In the genomic region with DNA sequence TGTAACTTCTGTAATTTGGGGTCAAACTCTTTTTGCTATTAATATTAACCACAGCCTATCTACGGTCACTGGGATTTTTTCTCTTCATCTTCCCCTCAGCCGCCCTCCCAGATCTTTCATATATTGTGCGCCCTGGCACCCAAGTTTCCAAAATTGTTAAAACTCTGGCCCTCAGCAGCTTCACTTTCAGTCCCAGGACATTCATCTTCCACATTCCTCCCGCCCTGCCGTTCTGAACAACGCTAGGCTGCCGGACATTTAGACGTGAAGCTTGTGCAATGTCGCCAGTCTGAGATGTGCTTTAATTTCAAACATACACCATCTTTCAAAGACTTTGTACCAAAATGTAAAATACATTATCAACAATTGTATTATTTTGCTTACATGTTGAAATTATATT, we compare ENCODE assay signal across 11 cellular contexts. TPM values are rescaled to one million over a fixed set of nuclear protein-coding genes. Genes with fewer than 3 reads are reported as not detected.
A peak's percentile ranks its signal among the peaks of the same experiment; 100 is the strongest.
DNase-seq lines count a peak whose midpoint lies in the region; ATAC-seq and TF ChIP-seq lines count a peak whose summit lies in the region.
"Had no signal": no experiment of that assay in that cellular context is flagged by ENCODE, and none has a peak within 500 bp of the region (broad histone marks: within the 10 kb centered on the region; RNA-seq: fewer than 3 reads in every experiment).

No MANE protein-coding gene starts in this region.

- no peak overlapping the region for H3K4me2 ChIP-seq in GM23338

- no peak for TF ChIP-seq CTCF in CD8-positive, alpha-beta T cell (IDR thresholded peaks at IDR 0.05)
- TF ChIP-seq CTCF in GM23338 (conservative IDR thresholded peaks at IDR 0.05; ENCODE audit: low read depth in 2 of 2) (no peak), natural killer cell (IDR thresholded peaks at IDR 0.05) (no peak)

- peak overlapping the region; percentile 66 for H3K27ac Mint-ChIP-seq in CD8-positive, alpha-beta T cell
- H3K27ac Mint-ChIP-seq in GM23338: peak overlapping the region; percentile 99
- peak overlapping the region; percentile 99 for H3K27ac Mint-ChIP-seq in activated naive CD8-positive, alpha-beta T cell treated with anti-CD3 and anti-CD28 coated beads, Interleukin-2, amount 10 ng/mL, durations not matched to agents 7 days and 5 days
- H3K27ac Mint-ChIP-seq in natural killer cell: peak overlapping the region; percentile 98

- 0 out of 2 replicates have a peak, but pooled peaks cover 4% of the 10 kb centered on the region for H3F3A ChIP-seq in GM23338 (replicated peaks; ENCODE audit: low read depth)

- no peak for DNase-seq in CD8-positive, alpha-beta T cell
- DNase-seq in GM23338 (ENCODE audit: low spot score): no peak
- no peak for DNase-seq in activated naive CD8-positive, alpha-beta T cell treated with anti-CD3 and anti-CD28 coated beads, Interleukin-2, amount 10 ng/mL, durations not matched to agents 7 days and 5 days
- no peak for DNase-seq in natural killer cell
- DNase-seq in NCI-H2227 treated with DMSO at 0.1 percent for 48 hours (lab: John Stamatoyannopoulos, UW): no peak
- no peak for DNase-seq in effector CD4-positive, alpha-beta T cell
- DNase-seq: activated CD8-positive, alpha-beta memory T cell treated with anti-CD3 and anti-CD28 coated beads for 24 hours; NCI-H1092 treated with DMSO at 0.1 percent for 48 hours; stimulated activated CD4-positive, alpha-beta T cell treated with anti-CD3 and anti-CD28 coated beads, Interleukin-12 subunit alpha, Interleukin-12 subunit beta, amount 100 ng/mL, for 4 hours had no signal

- H3K4me3 Mint-ChIP-seq in CD8-positive, alpha-beta T cell: peak overlapping the region; percentile 95
- H3K4me3 Mint-ChIP-seq in GM23338: peak overlapping the region; percentile 95
- H3K4me3 Mint-ChIP-seq in activated naive CD8-positive, alpha-beta T cell treated with anti-CD3 and anti-CD28 coated beads, Interleukin-2, amount 10 ng/mL, durations not matched to agents 7 days and 5 days: peak overlapping the region; percentile 98
- peak overlapping the region; percentile 98 for H3K4me3 Mint-ChIP-seq in natural killer cell

- H3K27me3 Mint-ChIP-seq in CD8-positive, alpha-beta T cell (ENCODE audit: low read depth): no peaks in the 10 kb centered on the region
- peaks cover 9% of the 10 kb centered on the region for H3K27me3 Mint-ChIP-seq in GM23338 (ENCODE audit: insufficient read depth, low read depth, poor library complexity)
- no peaks in the 10 kb centered on the region for H3K27me3 Mint-ChIP-seq in activated naive CD8-positive, alpha-beta T cell treated with anti-CD3 and anti-CD28 coated beads, Interleukin-2, amount 10 ng/mL, durations not matched to agents 7 days and 5 days
- no peaks in the 10 kb centered on the region for H3K27me3 Mint-ChIP-seq in natural killer cell (ENCODE audit: low read depth in 2 of 2)

- no peak overlapping the region for H3K4me3 ChIP-seq in CD8-positive, alpha-beta T cell (ENCODE audit: low read depth, low read length)
- H3K4me3 ChIP-seq in GM23338: no peak overlapping the region

- ATAC-seq in CD8-positive, alpha-beta T cell: no peak
- ATAC-seq in GM23338 (no peak), natural killer cell (no peak), HG03378 (IDR thresholded peaks at IDR 0.05; ENCODE audit: unreplicated experiment) (no peak)
- no peak for ATAC-seq in activated naive CD8-positive, alpha-beta T cell treated with anti-CD3 and anti-CD28 coated beads, Interleukin-2, amount 10 ng/mL, durations not matched to agents 7 days and 5 days (ENCODE audit: low read depth)
- ATAC-seq: Right ventricle myocardium inferior had no signal

- POLR2A ChIA-PET in CD8-positive, alpha-beta T cell (lab: Charles Lee): no interaction called here
- POLR2A ChIA-PET in activated naive CD8-positive, alpha-beta T cell treated with anti-CD3 and anti-CD28 coated beads, Interleukin-2, amount 10 ng/mL, durations not matched to agents 7 days and 5 days (lab: Charles Lee): interaction anchor here (0.8 kb wide), 1 partner anchor 295 kb away, joined by 3 read pairs; no protein-coding TSS in a partner anchor

- H3K4me1 ChIP-seq in CD8-positive, alpha-beta T cell (ENCODE audit: insufficient read depth, low read length): peaks cover 19% of the 10 kb centered on the region
- H3K4me1 ChIP-seq in GM23338 (ENCODE audit: insufficient read depth): peaks cover 15% of the 10 kb centered on the region

- H3K27ac ChIP-seq in CD8-positive, alpha-beta T cell (ENCODE audit: low read depth, low read length): no peak overlapping the region
- no peak overlapping the region for H3K27ac ChIP-seq in GM23338 (ENCODE audit: low read depth)

- H4K20me1 ChIP-seq in GM23338 (replicated peaks; ENCODE audit: insufficient read depth): peaks cover 9% of the 10 kb centered on the region

- intact Hi-C loops in CD8-positive, alpha-beta T cell (cut with DNase I, micrococcal nuclease): loop anchor here in 1 of 2 experiments (10.0 kb wide), 1 partner anchor 244 kb away; no protein-coding TSS in a partner anchor
- intact Hi-C loops in natural killer cell (cut with micrococcal nuclease): loop anchor here (5.0 kb wide), 1 partner anchor 242 kb away; no protein-coding TSS in a partner anchor

- H3K27me3 ChIP-seq in CD8-positive, alpha-beta T cell (ENCODE audit: insufficient read depth, low read length): no peaks in the 10 kb centered on the region
- H3K27me3 ChIP-seq in GM23338 (ENCODE audit: insufficient read depth): no peaks in the 10 kb centered on the region

- peaks cover 27% of the 10 kb centered on the region for H3K79me2 ChIP-seq in GM23338 (replicated peaks; ENCODE audit: insufficient read depth)

- no peaks in the 10 kb centered on the region for H3K9me3 Mint-ChIP-seq in CD8-positive, alpha-beta T cell
- peaks cover 3% of the 10 kb centered on the region for H3K9me3 Mint-ChIP-seq in GM23338
- H3K9me3 Mint-ChIP-seq in activated naive CD8-positive, alpha-beta T cell treated with anti-CD3 and anti-CD28 coated beads, Interleukin-2, amount 10 ng/mL, durations not matched to agents 7 days and 5 days: peaks cover 10% of the 10 kb centered on the region
- H3K9me3 Mint-ChIP-seq in natural killer cell: no peaks in the 10 kb centered on the region

- H3K36me3 Mint-ChIP-seq in CD8-positive, alpha-beta T cell: peaks cover 47% of the 10 kb centered on the region
- H3K36me3 Mint-ChIP-seq in GM23338 (ENCODE audit: low read depth): peaks cover 12% of the 10 kb centered on the region
- H3K36me3 Mint-ChIP-seq in activated naive CD8-positive, alpha-beta T cell treated with anti-CD3 and anti-CD28 coated beads, Interleukin-2, amount 10 ng/mL, durations not matched to agents 7 days and 5 days: peaks cover 28% of the 10 kb centered on the region
- peaks cover 5% of the 10 kb centered on the region for H3K36me3 Mint-ChIP-seq in natural killer cell

- no peaks in the 10 kb centered on the region for H3K9me3 ChIP-seq in CD8-positive, alpha-beta T cell (ENCODE audit: low read length)

- 0 out of 2 replicates have a peak, but pooled peaks cover 2% of the 10 kb centered on the region for H3K9me2 ChIP-seq in GM23338 (ENCODE audit: insufficient read depth)

- no peak overlapping the region for H2AFZ ChIP-seq in GM23338

- CTCF ChIA-PET in CD8-positive, alpha-beta T cell (lab: Charles Lee): no interaction called here

- peaks cover 37% of the 10 kb centered on the region for H3K4me1 Mint-ChIP-seq in CD8-positive, alpha-beta T cell (ENCODE audit: low read depth)
- H3K4me1 Mint-ChIP-seq in GM23338 (peaks cover 39% of the 10 kb centered on the region), natural killer cell (peaks cover 37 to 45% of the 10 kb centered on the region in 2 donors)
- peaks cover 27% of the 10 kb centered on the region for H3K4me1 Mint-ChIP-seq in activated naive CD8-positive, alpha-beta T cell treated with anti-CD3 and anti-CD28 coated beads, Interleukin-2, amount 10 ng/mL, durations not matched to agents 7 days and 5 days

- no peaks in the 10 kb centered on the region for H3K36me3 ChIP-seq in CD8-positive, alpha-beta T cell (ENCODE audit: insufficient read depth, low read length)
- H3K36me3 ChIP-seq in GM23338 (ENCODE audit: insufficient read depth): no peaks in the 10 kb centered on the region

TF ChIP-seq in GM23338, 12 proteins besides CTCF, POLR2A, EP300 and RAD21 (continues in another document):
- TF ChIP-seq JUNB (IDR thresholded peaks at IDR 0.05; ENCODE audit: unreplicated experiment): no peak
- TF ChIP-seq EZH2 (IDR thresholded peaks at IDR 0.05; ENCODE audit: low read depth, unreplicated experiment): no peak
- no peak for TF ChIP-seq ZNF331 (CRISPR knock-in tag; IDR thresholded peaks at IDR 0.05; ENCODE audit: low read depth)

RNA-seq across cellular contexts. Expression of a gene that starts 1.8 kb away (rescaled TPM):
- 10 to 100 TPM; 30.7 to 33.6 TPM for total RNA-seq in CD8-positive, alpha-beta T cell
- total RNA-seq in GM23338 (2014; rRNA removed; shearing (Covaris generic)): 15.0 and 18.4 TPM in 2 replicates
- 39.5 and 41.9 TPM in 2 replicates for polyA plus RNA-seq in GM23338 (2016; fragmentation: Nextera tagmentation; extraction: Ambion mirVana)
- total RNA-seq in activated naive CD8-positive, alpha-beta T cell treated with anti-CD3 and anti-CD28 coated beads, Interleukin-2, amount 10 ng/mL, durations not matched to agents 7 days and 5 days: 10 to 100 TPM; 30.4 to 31.3 TPM
- total RNA-seq in natural killer cell: 10 to 100 TPM; 22.0 to 30.8 (median 22.1) TPM
